22 cellular contexts compared by ENCODE assay signal in genomic region chr6:9789201-9789600, GRCh38.
DNase-seq lines count a peak whose midpoint lies in the region; ATAC-seq and TF ChIP-seq lines count a peak whose summit lies in the region.
"Had no signal": no experiment of that assay in that cellular context is flagged by ENCODE, and none has a peak within 500 bp of the region (broad histone marks: within the 10 kb centered on the region; RNA-seq: fewer than 3 reads in every experiment).

No MANE protein-coding gene starts in this region.

- no peak overlapping the region for H3K27ac ChIP-seq in brain microvascular endothelial cell
- H3K27ac ChIP-seq in mesendoderm (ENCODE audit: low read depth, low read length) = no peak overlapping the region
- H3K27ac ChIP-seq: epithelial cell of prostate, stomach had no signal

- WGBS in mesendoderm (ENCODE audit: extremely low coverage, insufficient coverage, low lambda C conversion rate) = no CpG with 5 or more reads among the region's 3 CpGs

- no peak overlapping the region for H3K18ac ChIP-seq in mesendoderm (ENCODE audit: low read length)

- intact Hi-C loops in cardiac septum (cut with DNase I) = no loop called here

- H4K8ac ChIP-seq in mesendoderm (ENCODE audit: low read depth, low read length) = no peak overlapping the region

- DNase-seq in ELR (ENCODE audit: low read depth) = peak; percentile 90
- DNase-seq in M059J (ENCODE audit: low read depth) = peak; percentile 92
- peak; percentile 2 for DNase-seq in brain microvascular endothelial cell
- peak; percentile 84 for DNase-seq in mesendoderm
- DNase-seq in NK-92 treated with Interleukin-12 subunit alpha and Interleukin-12 subunit beta, amount 100 ng/mL, for 24 hours (lab: John Stamatoyannopoulos, UW) = no peak
- DNase-seq in cardiac septum (ENCODE audit: low spot score) = no peak
- DNase-seq in HK-2 (ENCODE audit: unreplicated experiment) = no peak
- DNase-seq: activated CD4-positive, alpha-beta T cell treated with anti-CD3 and anti-CD28 coated beads for 4 hours; activated CD8-positive, alpha-beta memory T cell treated with anti-CD3 and anti-CD28 coated beads, Interleukin-2, amount 10 ng/mL, durations not matched to agents 7 days and 5 days; activated naive CD8-positive, alpha-beta T cell treated with anti-CD3 and anti-CD28 coated beads for 36 hours; BE2C; dermis blood vessel endothelial cell; midbrain; NCI-H187; nephron progenitor cell; small intestine; stimulated activated CD4-positive, alpha-beta T cell treated with anti-CD3 and anti-CD28 coated beads, Interleukin-4, amount 100 ng/mL, for 1 hour; stomach had no signal

- ATAC-seq in HG03565 (IDR thresholded peaks at IDR 0.05; ENCODE audit: unreplicated experiment) = no peak
- ATAC-seq: activated CD8-positive, alpha-beta memory T cell treated with anti-CD3 and anti-CD28 coated beads, Interleukin-2, amount 10 ng/mL, durations not matched to agents 7 days and 5 days; HepG2; left lobe of liver had no signal

- H3K23ac ChIP-seq in mesendoderm (ENCODE audit: low read length) = no peak overlapping the region

- in situ Hi-C loops in brain microvascular endothelial cell (cut with HindIII; ENCODE audit: low pct_ligation_motif_present, low sequenced_read_pairs) = no loop called here

- H3K9ac ChIP-seq in mesendoderm (ENCODE audit: low read length) = no peak overlapping the region

- no peak overlapping the region for H2BK120ac ChIP-seq in mesendoderm (ENCODE audit: low read depth, low read length)

- no peaks in the 10 kb centered on the region for H3K79me1 ChIP-seq in mesendoderm (ENCODE audit: low read length)

- peaks cover 3% of the 10 kb centered on the region for H3K4me1 ChIP-seq in mesendoderm (ENCODE audit: control insufficient read depth, low read depth, low read length)
- H3K4me1 ChIP-seq: BE2C, stomach had no signal

- TF ChIP-seq CTCF in brain microvascular endothelial cell (IDR thresholded peaks at IDR 0.05; ENCODE audit: low read depth, low read length, missing control alignments) = no peak

- H3K4me3 ChIP-seq in brain microvascular endothelial cell (ENCODE audit: low read depth, low read length) (no peak overlapping the region), mesendoderm (ENCODE audit: low read length) (no peak overlapping the region)
- H3K4me3 ChIP-seq: stomach had no signal

- H3K4me2 ChIP-seq in mesendoderm (ENCODE audit: low read length) = no peak overlapping the region

- H3K27me3 ChIP-seq in brain microvascular endothelial cell (replicated peaks) (no peaks in the 10 kb centered on the region), mesendoderm (ENCODE audit: insufficient read depth, low read length, poor library complexity) (no peaks in the 10 kb centered on the region)
- H3K27me3 ChIP-seq: BE2C, stomach had no signal

- H4K5ac ChIP-seq in mesendoderm (ENCODE audit: low read length) = no peak overlapping the region

- H3K79me2 ChIP-seq in mesendoderm (ENCODE audit: control insufficient read depth, insufficient read depth, low read length) = no peaks in the 10 kb centered on the region

- no peak overlapping the region for H3K56ac ChIP-seq in mesendoderm (ENCODE audit: low read length)

- H3K36me3 ChIP-seq in brain microvascular endothelial cell (replicated peaks) (no peaks in the 10 kb centered on the region), mesendoderm (ENCODE audit: control insufficient read depth, insufficient read depth, low read length) (no peaks in the 10 kb centered on the region)
- H3K36me3 ChIP-seq: BE2C, stomach had no signal

- no peak overlapping the region for H3K4ac ChIP-seq in mesendoderm (ENCODE audit: low read depth, low read length)

- no peak overlapping the region for H2BK5ac ChIP-seq in mesendoderm (ENCODE audit: low read length)

- no peak overlapping the region for H2AK5ac ChIP-seq in mesendoderm (ENCODE audit: low read length)

- H2BK15ac ChIP-seq in mesendoderm (replicated peaks; ENCODE audit: low read depth) = no peak overlapping the region

Comparison
In these comparisons a context has a peak if more than half of its experiments do, and no peak if none do; other contexts are left out.
1. DNase-seq: peak in ELR (single experiment), M059J (single experiment), brain microvascular endothelial cell (single experiment) and mesendoderm (single experiment); none in NK-92 treated with Interleukin-12 subunit alpha and Interleukin-12 subunit beta, amount 100 ng/mL, for 24 hours (single experiment), cardiac septum (single experiment) and HK-2 (single experiment).